31 cellular contexts compared by ENCODE assay signal in the genomic region with DNA sequence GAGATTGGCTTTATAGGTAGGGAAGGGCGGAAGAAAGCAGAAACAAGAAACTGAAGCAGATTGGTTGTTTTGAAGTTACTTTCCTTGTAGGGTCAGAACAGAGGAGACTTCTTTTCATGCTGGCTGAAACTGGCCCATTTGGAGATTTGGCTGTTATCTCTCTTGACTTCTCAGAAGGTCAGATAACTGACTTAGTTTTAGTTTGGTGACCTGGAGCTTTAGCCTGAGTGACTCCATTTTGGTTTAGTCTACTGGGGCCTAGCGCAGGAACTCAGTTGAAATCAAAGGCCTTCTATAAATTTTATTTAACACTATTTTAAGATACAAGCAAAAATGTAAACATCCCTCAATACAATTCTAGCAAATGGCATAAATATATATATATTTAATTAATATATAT. TPM values are rescaled to one million over a fixed set of nuclear protein-coding genes. Genes with fewer than 3 reads are reported as not detected.
"Had no signal": no experiment of that assay in that cellular context is flagged by ENCODE, and none has a peak within 500 bp of the region (broad histone marks: within the 10 kb centered on the region; RNA-seq: fewer than 3 reads in every experiment).

No MANE protein-coding gene starts in this region.

- H3K4me3 ChIP-seq: adrenal gland, body of pancreas had no signal

- H3K9me3 ChIP-seq: adrenal gland, body of pancreas had no signal

- H3K27me3 Mint-ChIP-seq: activated B cell treated with CpG ODN at 0.5 μM for 24 hours; activated CD8-positive, alpha-beta memory T cell treated with anti-CD3 and anti-CD28 coated beads, Interleukin-2, amount 10 ng/mL, durations not matched to agents 7 days and 5 days; activated naive CD4-positive, alpha-beta T cell treated with anti-CD3 and anti-CD28 coated beads, Interleukin-2, amount 50 U/mL, for 24 hours; activated naive CD8-positive, alpha-beta T cell treated with anti-CD3 and anti-CD28 coated beads for 36 hours; activated naive CD8-positive, alpha-beta T cell treated with anti-CD3 and anti-CD28 coated beads, Interleukin-2, amount 50 U/mL, for 24 hours; T-helper 17 cell had no signal

- H3K27ac Mint-ChIP-seq: activated B cell treated with CpG ODN at 0.5 μM for 24 hours; activated CD8-positive, alpha-beta memory T cell treated with anti-CD3 and anti-CD28 coated beads, Interleukin-2, amount 10 ng/mL, durations not matched to agents 7 days and 5 days; activated CD8-positive, alpha-beta T cell treated with anti-CD3 and anti-CD28 coated beads, Interleukin-2, amount 10 ng/mL, durations not matched to agents 7 days and 5 days; activated naive CD4-positive, alpha-beta T cell treated with anti-CD3 and anti-CD28 coated beads for 36 hours; activated naive CD4-positive, alpha-beta T cell treated with anti-CD3 and anti-CD28 coated beads, Interleukin-2, amount 50 U/mL, for 24 hours; activated naive CD8-positive, alpha-beta T cell treated with anti-CD3 and anti-CD28 coated beads for 36 hours; activated naive CD8-positive, alpha-beta T cell treated with anti-CD3 and anti-CD28 coated beads, Interleukin-2, amount 50 U/mL, for 24 hours; activated T-helper 1 cell treated with anti-CD3 and anti-CD28 coated beads, Interleukin-12 subunit alpha, Interleukin-12 subunit beta, Interleukin-2, Interleukin-4 antibody, amounts not matched to agents 30 ng/mL and 10 ng/mL and 1 ng/mL, durations not matched to agents 14 hours and 24 hours and 36 hours; activated T-helper 2 cell treated with anti-CD3 and anti-CD28 coated beads, Interferon-gamma antibody, Interleukin-2, Interleukin-4, amounts not matched to agents 10 μg/mL and 5 μg/mL and 100 μg/mL, durations not matched to agents 14 hours and 24 hours and 36 hours; T-helper 17 cell; T-helper 2 cell treated with Interferon-gamma antibody and Interleukin-4, amounts not matched to agents 5 μg/mL and 100 μg/mL, for 36 hours had no signal

- H3K4me3 Mint-ChIP-seq: activated B cell treated with CpG ODN at 0.5 μM for 24 hours; activated CD8-positive, alpha-beta memory T cell treated with anti-CD3 and anti-CD28 coated beads, Interleukin-2, amount 10 ng/mL, durations not matched to agents 7 days and 5 days; activated CD8-positive, alpha-beta T cell treated with anti-CD3 and anti-CD28 coated beads, Interleukin-2, amount 10 ng/mL, durations not matched to agents 7 days and 5 days; activated naive CD4-positive, alpha-beta T cell treated with anti-CD3 and anti-CD28 coated beads for 36 hours; activated naive CD4-positive, alpha-beta T cell treated with anti-CD3 and anti-CD28 coated beads, Interleukin-2, amount 50 U/mL, for 24 hours; activated naive CD8-positive, alpha-beta T cell treated with anti-CD3 and anti-CD28 coated beads for 36 hours; activated naive CD8-positive, alpha-beta T cell treated with anti-CD3 and anti-CD28 coated beads, Interleukin-2, amount 50 U/mL, for 24 hours; activated T-helper 1 cell treated with anti-CD3 and anti-CD28 coated beads, Interleukin-12 subunit alpha, Interleukin-12 subunit beta, Interleukin-2, Interleukin-4 antibody, amounts not matched to agents 30 ng/mL and 10 ng/mL and 1 ng/mL, durations not matched to agents 14 hours and 24 hours and 36 hours; T-helper 17 cell; T-helper 2 cell treated with Interferon-gamma antibody and Interleukin-4, amounts not matched to agents 5 μg/mL and 100 μg/mL, for 36 hours had no signal

- H3K27ac ChIP-seq: adrenal gland, body of pancreas, WERI-Rb-1 had no signal

- H3K4me1 Mint-ChIP-seq: activated B cell treated with CpG ODN at 0.5 μM for 24 hours; activated CD8-positive, alpha-beta memory T cell treated with anti-CD3 and anti-CD28 coated beads, Interleukin-2, amount 10 ng/mL, durations not matched to agents 7 days and 5 days; activated naive CD8-positive, alpha-beta T cell treated with anti-CD3 and anti-CD28 coated beads, Interleukin-2, amount 50 U/mL, for 24 hours; T-helper 17 cell had no signal

- H3K9me3 Mint-ChIP-seq: activated B cell treated with CpG ODN at 0.5 μM for 24 hours; activated naive CD4-positive, alpha-beta T cell treated with anti-CD3 and anti-CD28 coated beads for 36 hours; activated naive CD4-positive, alpha-beta T cell treated with anti-CD3 and anti-CD28 coated beads, Interleukin-2, amount 50 U/mL, for 24 hours; activated naive CD8-positive, alpha-beta T cell treated with anti-CD3 and anti-CD28 coated beads for 36 hours; activated naive CD8-positive, alpha-beta T cell treated with anti-CD3 and anti-CD28 coated beads, Interleukin-2, amount 50 U/mL, for 24 hours; activated T-helper 1 cell treated with anti-CD3 and anti-CD28 coated beads, Interleukin-12 subunit alpha, Interleukin-12 subunit beta, Interleukin-2, Interleukin-4 antibody, amounts not matched to agents 30 ng/mL and 10 ng/mL and 1 ng/mL, durations not matched to agents 14 hours and 24 hours and 36 hours; activated T-helper 2 cell treated with anti-CD3 and anti-CD28 coated beads, Interferon-gamma antibody, Interleukin-2, Interleukin-4, amounts not matched to agents 10 μg/mL and 5 μg/mL and 100 μg/mL, durations not matched to agents 14 hours and 24 hours and 36 hours; T-helper 2 cell treated with Interferon-gamma antibody and Interleukin-4, amounts not matched to agents 5 μg/mL and 100 μg/mL, for 36 hours had no signal

- ATAC-seq: activated CD4-positive, CD25-positive, alpha-beta regulatory T cell treated with anti-CD3 and anti-CD28 coated beads, Interleukin-2, amount 50 U/mL, for 24 hours; activated CD8-positive, alpha-beta memory T cell treated with anti-CD3 and anti-CD28 coated beads, Interleukin-2, amount 10 ng/mL, durations not matched to agents 7 days and 5 days; activated CD8-positive, alpha-beta T cell treated with anti-CD3 and anti-CD28 coated beads, Interleukin-2, amount 10 ng/mL, durations not matched to agents 7 days and 5 days; activated naive CD8-positive, alpha-beta T cell treated with anti-CD3 and anti-CD28 coated beads, Interleukin-2, amount 50 U/mL, for 24 hours; body of pancreas; esophagus mucosa; T-helper 17 cell had no signal

- DNase-seq: activated B cell treated with CpG ODN at 0.5 μM for 24 hours; activated CD4-positive, alpha-beta T cell treated with anti-CD3 and anti-CD28 coated beads for 48 hours; activated CD4-positive, alpha-beta T cell treated with anti-CD3 and anti-CD28 coated beads, Interleukin-2, amount 50 U/mL, for 1 hour; activated CD4-positive, alpha-beta T cell treated with anti-CD3 and anti-CD28 coated beads, Interleukin-2, amount 50 U/mL, for 48 hours; activated CD8-positive, alpha-beta memory T cell treated with anti-CD3 and anti-CD28 coated beads, Interleukin-2, amount 10 ng/mL, durations not matched to agents 7 days and 5 days; activated CD8-positive, alpha-beta memory T cell treated with anti-CD3 and anti-CD28 coated beads, Interleukin-2, amount 50 U/mL, for 4 hours; activated CD8-positive, alpha-beta T cell treated with anti-CD3 and anti-CD28 coated beads, Interleukin-2, amount 10 ng/mL, durations not matched to agents 7 days and 5 days; activated effector memory CD4-positive, alpha-beta T cell treated with anti-CD3 and anti-CD28 coated beads, Interleukin-2, amount 50 U/mL, for 16 hours; activated naive CD4-positive, alpha-beta T cell treated with anti-CD3 and anti-CD28 coated beads for 36 hours; activated naive CD8-positive, alpha-beta T cell treated with anti-CD3 and anti-CD28 coated beads for 36 hours; activated naive CD8-positive, alpha-beta T cell treated with anti-CD3 and anti-CD28 coated beads, Interleukin-2, amount 50 U/mL, for 24 hours; activated T-cell treated with anti-CD3 and anti-CD28 coated beads, Interleukin-2, amount 50 U/mL, for 1 hour; activated T-cell treated with anti-CD3 and anti-CD28 coated beads, Interleukin-2, amount 50 U/mL, for 48 hours; adrenal gland; amygdala; aorta; body of pancreas; caudate nucleus; cortex of kidney; effector CD8-positive, alpha-beta T cell; foreskin fibroblast; head of caudate nucleus; T-helper 17 cell; T1000; WERI-Rb-1 had no signal

- H3K27me3 ChIP-seq: adrenal gland, body of pancreas had no signal

- H3K36me3 ChIP-seq: adrenal gland, WERI-Rb-1 had no signal

RNA-seq across cellular contexts. Expression of a gene that starts 49.6 kb away (rescaled TPM):
- total RNA-seq: activated CD8-positive, alpha-beta T cell treated with anti-CD3 and anti-CD28 coated beads, Interleukin-2, amount 10 ng/mL, durations not matched to agents 7 days and 5 days; T-helper 17 cell had no signal
